Comparison of ENCODE assay signal across 22 cellular contexts in genomic region chr1:116861137-116861536, GRCh38. TPM values are rescaled to one million over a fixed set of nuclear protein-coding genes. Genes with fewer than 3 reads are reported as not detected.
DNase-seq lines count a peak whose midpoint lies in the region; ATAC-seq and TF ChIP-seq lines count a peak whose summit lies in the region.
"Had no signal": no experiment of that assay in that cellular context is flagged by ENCODE, and none has a peak within 500 bp of the region (broad histone marks: within the 10 kb centered on the region; RNA-seq: fewer than 3 reads in every experiment).

No MANE protein-coding gene starts in this region.

- H3K4me3 ChIP-seq in H7 (ENCODE audit: insufficient read depth, low read depth, low read length) (no peak overlapping the region), HUES64 (ENCODE audit: low read length) (no peak overlapping the region), endodermal cell (ENCODE audit: low read length) (no peak overlapping the region), gastroesophageal sphincter (no peak overlapping the region)

- H3K27ac ChIP-seq in HUES64 (ENCODE audit: low read depth, low read length) (peak overlapping the region; percentile 54; the same call in 1 of the 2 replicates), endodermal cell (ENCODE audit: low read depth, low read length) (no peak overlapping the region), gastroesophageal sphincter (no peak overlapping the region)
- H3K27ac ChIP-seq: RWPE1 had no signal

- no peaks in the 10 kb centered on the region for H3K36me3 ChIP-seq in H7 (replicated peaks; ENCODE audit: control insufficient read depth, insufficient read depth, low read length)
- no peaks in the 10 kb centered on the region for H3K36me3 ChIP-seq in HUES64 (ENCODE audit: insufficient read depth, low read length)
- H3K36me3 ChIP-seq in endodermal cell (ENCODE audit: control insufficient read depth, insufficient read depth, low read length) = no peaks in the 10 kb centered on the region
- H3K36me3 ChIP-seq in gastroesophageal sphincter = no peaks in the 10 kb centered on the region

- 36% methylated on average over 3 of the region's 3 CpGs for whole genome bisulfite sequencing in HUES64
- 67 to 78% methylated on average over 1 to 3 of the region's 3 CpGs for WGBS in endodermal cell (ENCODE audit: insufficient coverage in 1 of 2, insufficient read length in 1 of 2), 2 experiments
- 90 to 92% methylated on average over 2 to 3 of the region's 3 CpGs for WGBS in gastroesophageal sphincter (ENCODE audit: low coverage in 1 of 2), 2 donors

- H3K27me3 ChIP-seq in H7 (ENCODE audit: control insufficient read depth, insufficient read depth, low read length) (no peaks in the 10 kb centered on the region), HUES64 (ENCODE audit: insufficient read depth, low read length) (no peaks in the 10 kb centered on the region), endodermal cell (ENCODE audit: control insufficient read depth, insufficient read depth, low read length, poor library complexity, severe bottlenecking) (no peaks in the 10 kb centered on the region), gastroesophageal sphincter (no peaks in the 10 kb centered on the region)

- H3K4me3 Mint-ChIP-seq in endodermal cell (no peak overlapping the region), nephron progenitor cell (no peak overlapping the region)
- H3K4me3 Mint-ChIP-seq: HFFc6 had no signal

- H3K27ac Mint-ChIP-seq in endodermal cell (peak overlapping the region; percentile 28), nephron progenitor cell (peak overlapping the region; percentile 68)
- H3K27ac Mint-ChIP-seq: HFFc6 had no signal

- TF ChIP-seq CTCF in endodermal cell (conservative IDR thresholded peaks at IDR 0.05) (peak; percentile 42), nephron progenitor cell (IDR thresholded peaks at IDR 0.05) (no peak), gastroesophageal sphincter (IDR thresholded peaks at IDR 0.05) (no peak)

- no peak for TF ChIP-seq POLR2A in gastroesophageal sphincter (IDR thresholded peaks at IDR 0.05)

- H3K4me1 ChIP-seq in HUES64 (ENCODE audit: insufficient read depth, low read length) (peaks cover 19% of the 10 kb centered on the region), endodermal cell (ENCODE audit: control insufficient read depth, insufficient read depth, low read length) (peaks cover 13% of the 10 kb centered on the region), gastroesophageal sphincter (peaks cover 0 to 3% (median 0%) of the 10 kb centered on the region in 3 donors)

- TF ChIP-seq EP300 in gastroesophageal sphincter (IDR thresholded peaks at IDR 0.05) = no peak

- H3K9me3 ChIP-seq in HUES64 (ENCODE audit: insufficient read depth, low read depth, low read length) (no peaks in the 10 kb centered on the region), endodermal cell (ENCODE audit: control insufficient read depth, low read length) (peaks cover 12% of the 10 kb centered on the region), gastroesophageal sphincter (no peaks in the 10 kb centered on the region)

- peaks cover 19% of the 10 kb centered on the region for H3K4me1 Mint-ChIP-seq in endodermal cell
- peaks cover 47% of the 10 kb centered on the region for H3K4me1 Mint-ChIP-seq in nephron progenitor cell

- H3K9me3 Mint-ChIP-seq in endodermal cell = no peaks in the 10 kb centered on the region
- H3K9me3 Mint-ChIP-seq in nephron progenitor cell = no peaks in the 10 kb centered on the region
- H3K9me3 Mint-ChIP-seq: HFFc6 had no signal

- no peak overlapping the region for H3K9ac ChIP-seq in HUES64 (ENCODE audit: low read depth, low read length)
- no peak overlapping the region for H3K9ac ChIP-seq in endodermal cell (ENCODE audit: extremely low read depth, low read length, poor library complexity, severe bottlenecking)

- no peak for ATAC-seq in gastroesophageal sphincter
- ATAC-seq: Panc1 had no signal

- no peaks in the 10 kb centered on the region for H3K36me3 Mint-ChIP-seq in endodermal cell (ENCODE audit: low read depth)
- H3K36me3 Mint-ChIP-seq in nephron progenitor cell (ENCODE audit: low read depth) = no peaks in the 10 kb centered on the region

- no peaks in the 10 kb centered on the region for H3K27me3 Mint-ChIP-seq in endodermal cell (ENCODE audit: insufficient read depth)
- no peaks in the 10 kb centered on the region for H3K27me3 Mint-ChIP-seq in nephron progenitor cell (ENCODE audit: low read depth, poor library complexity)

- DNase-seq in H7 = peak; percentile 52
- DNase-seq in endodermal cell = peak; percentile 74
- DNase-seq in nephron progenitor cell = no peak
- DNase-seq in NCI-H2029 treated with DMSO at 0.1 percent for 48 hours (lab: John Stamatoyannopoulos, UW) = no peak
- no peak for DNase-seq in epidermal melanocyte (ENCODE audit: insufficient read length, low spot score)
- DNase-seq in mucosa of gallbladder (ENCODE audit: low spot score) = no peak
- DNase-seq: Calu3, DMS79 treated with DMSO at 0.1 percent for 48 hours, GF-D8, HFFc6, Kasumi-1, NCI-H1105 treated with DMSO at 0.1 percent for 48 hours, NCI-H146, NCI-H2081, NCI-H2227 treated with DMSO at 0.1 percent for 48 hours, NCI-H526 treated with DMSO at 0.1 percent for 48 hours, SHP77 had no signal

RNA-seq across cellular contexts. Expression of gene PTGFRN, which starts 48.6 kb away (rescaled TPM):
- total RNA-seq in H7 (2014; rRNA removed; shearing (Covaris generic)) = 78.4 and 81.4 TPM in 2 replicates
- 19.0 TPM for polyA plus RNA-seq in HUES64 (2013, experiment 1 of 2)
- 26.6 TPM for polyA plus RNA-seq in HUES64 (2013, experiment 2 of 2)
- total RNA-seq in endodermal cell (10 to 100 TPM; 41.6 to 43.2 TPM), gastroesophageal sphincter (100 to 1,000 TPM in 2 of 4 donors, 10 to 100 TPM in 2; 60.0 to 166 (median 101) TPM), mucosa of gallbladder (93.6 TPM)
- polyA plus RNA-seq in endodermal cell (2013, experiment 1 of 2) = 46.4 TPM
- polyA plus RNA-seq in endodermal cell (2013, experiment 2 of 2) = 42.7 TPM
- total RNA-seq: OCI-LY7 had no signal

Comparison
In these comparisons a context has a peak if more than half of its experiments do, and no peak if none do; other contexts are left out.
1. DNase-seq: peak in H7 (single experiment) and endodermal cell (single experiment); none in nephron progenitor cell (single experiment), NCI-H2029 treated with DMSO at 0.1 percent for 48 hours (single experiment), epidermal melanocyte (single experiment) and mucosa of gallbladder (single experiment).